8 cellular contexts compared by ENCODE assay signal in genomic region chr19:2268861-2269243, GRCh38. TPM values are rescaled to one million over a fixed set of nuclear protein-coding genes. Genes with fewer than 3 reads are reported as not detected.
DNase-seq lines count a peak whose midpoint lies in the region; TF ChIP-seq lines count a peak whose summit lies in the region.

No MANE protein-coding gene starts in this region.

- H3K4me3 Mint-ChIP-seq in nephron progenitor cell = peak overlapping the region; percentile 91

- no peaks in the 10 kb centered on the region for H3K9me3 Mint-ChIP-seq in nephron progenitor cell

- H3K9ac ChIP-seq in NT2/D1 (ENCODE audit: insufficient read length, low read depth) = no peak overlapping the region

- CTCF ChIA-PET in BJ (lab: Yijun Ruan, JAX) = no interaction called here

- H3K4me1 ChIP-seq in NT2/D1 (ENCODE audit: insufficient read depth, insufficient read length) = peaks cover 14% of the 10 kb centered on the region
- peaks cover 20% of the 10 kb centered on the region for H3K4me1 ChIP-seq in effector memory CD4-positive, alpha-beta T cell (ENCODE audit: control insufficient read depth, insufficient read depth, low read length, poor library complexity, severe bottlenecking)

- peaks cover 44% of the 10 kb centered on the region for H3K4me1 Mint-ChIP-seq in nephron progenitor cell

- POLR2A ChIA-PET in BJ (lab: Charles Lee) = interaction anchor here (1.0 kb wide), 1 partner anchor 8 kb away, joined by 4 read pairs; no protein-coding TSS in a partner anchor

- peak overlapping the region; percentile 62 for H3K27ac ChIP-seq in effector memory CD4-positive, alpha-beta T cell (ENCODE audit: insufficient read depth, low read length, poor library complexity, severe bottlenecking)

- H3K36me3 Mint-ChIP-seq in nephron progenitor cell (ENCODE audit: low read depth) = peaks cover 11% of the 10 kb centered on the region

- H3K27ac Mint-ChIP-seq in nephron progenitor cell = no peak overlapping the region

- peak overlapping the region; percentile 70 for H3K4me3 ChIP-seq in BJ (ENCODE audit: low read depth, low read length)
- peak overlapping the region; percentile 58 for H3K4me3 ChIP-seq in NT2/D1 (ENCODE audit: insufficient read length, low read depth)
- peak overlapping the region; percentile 100 for H3K4me3 ChIP-seq in effector memory CD4-positive, alpha-beta T cell (ENCODE audit: insufficient read depth, low read depth, low read length, poor library complexity, severe bottlenecking)

- peaks cover 20% of the 10 kb centered on the region for H3K27me3 Mint-ChIP-seq in nephron progenitor cell (ENCODE audit: low read depth, poor library complexity)

- H3K36me3 ChIP-seq in BJ (ENCODE audit: control insufficient read depth, insufficient read depth, low read length) (peaks cover 12% of the 10 kb centered on the region), NT2/D1 (ENCODE audit: insufficient read depth, insufficient read length, low read length) (peaks cover 33% of the 10 kb centered on the region)
- peaks cover 18% of the 10 kb centered on the region for H3K36me3 ChIP-seq in effector memory CD4-positive, alpha-beta T cell (ENCODE audit: control insufficient read depth, insufficient read depth, low read length)

- DNase-seq in BJ (ENCODE audit: low read depth) (no peak), NT2/D1 (ENCODE audit: low read depth, low spot score) (no peak), nephron progenitor cell (no peak), OCI-M2 (lab: John Stamatoyannopoulos, UW; ENCODE audit: unreplicated experiment) (no peak), NCI-H524 (lab: John Stamatoyannopoulos, UW) (no peak), putamen (ENCODE audit: low spot score) (no peak), NCI-H2107 (lab: John Stamatoyannopoulos, UW) (no peak)
- no peak for DNase-seq in effector memory CD4-positive, alpha-beta T cell

- no peaks in the 10 kb centered on the region for H3K9me3 ChIP-seq in NT2/D1 (ENCODE audit: insufficient read depth, low read length)
- H3K9me3 ChIP-seq in effector memory CD4-positive, alpha-beta T cell (ENCODE audit: control insufficient read depth, low read length) = no peaks in the 10 kb centered on the region

- TF ChIP-seq CTCF in BJ (IDR thresholded peaks at IDR 0.05; ENCODE audit: insufficient read depth, low read depth, low read length) = no peak
- TF ChIP-seq CTCF in nephron progenitor cell (IDR thresholded peaks at IDR 0.05) = no peak

- H3K27me3 ChIP-seq in BJ (ENCODE audit: control insufficient read depth, insufficient read depth, low read length) (no peaks in the 10 kb centered on the region), NT2/D1 (ENCODE audit: insufficient read depth, insufficient read length) (no peaks in the 10 kb centered on the region)
- no peaks in the 10 kb centered on the region for H3K27me3 ChIP-seq in effector memory CD4-positive, alpha-beta T cell (replicated peaks; ENCODE audit: control insufficient read depth, insufficient read depth, low read length, poor library complexity, severe bottlenecking)

RNA-seq across cellular contexts. Expression of gene JSRP1, which starts 12.6 kb away (rescaled TPM):
- not detected in 2 replicates for polyA plus RNA-seq in BJ (2011; rRNA removed)
- not detected in 2 replicates for polyA minus RNA-seq in BJ (2011; rRNA and poly(A)+ RNA removed)

RNA-seq across cellular contexts. Expression of gene PEAK3, which starts 13.1 kb away (rescaled TPM):
- polyA plus RNA-seq in BJ (2011; rRNA removed) = not detected in 2 replicates
- 0.10 TPM in 1 of 2 replicates, not detected in the other for polyA minus RNA-seq in BJ (2011; rRNA and poly(A)+ RNA removed)

RNA-seq across cellular contexts. Expression of gene AMH, which starts 19.7 kb away (rescaled TPM):
- polyA plus RNA-seq in BJ (2011; rRNA removed) = 0.59 and 0.66 TPM in 2 replicates
- polyA minus RNA-seq in BJ (2011; rRNA and poly(A)+ RNA removed) = 0.31 TPM in 1 of 2 replicates, not detected in the other

RNA-seq across cellular contexts. Expression of gene SF3A2, which starts 32.2 kb away (rescaled TPM):
- polyA plus RNA-seq in BJ (2011; rRNA removed) = 8.9 and 12.2 TPM in 2 replicates
- 11.3 and 20.2 TPM in 2 replicates for polyA minus RNA-seq in BJ (2011; rRNA and poly(A)+ RNA removed)

RNA-seq across cellular contexts. Expression of gene PLEKHJ1, which starts 32.7 kb away (rescaled TPM):
- 46.2 and 65.8 TPM in 2 replicates for polyA plus RNA-seq in BJ (2011; rRNA removed)
- 12.4 and 30.0 TPM in 2 replicates for polyA minus RNA-seq in BJ (2011; rRNA and poly(A)+ RNA removed)
